Comparison of ENCODE assay signal across 11 cellular contexts in the genomic region with DNA sequence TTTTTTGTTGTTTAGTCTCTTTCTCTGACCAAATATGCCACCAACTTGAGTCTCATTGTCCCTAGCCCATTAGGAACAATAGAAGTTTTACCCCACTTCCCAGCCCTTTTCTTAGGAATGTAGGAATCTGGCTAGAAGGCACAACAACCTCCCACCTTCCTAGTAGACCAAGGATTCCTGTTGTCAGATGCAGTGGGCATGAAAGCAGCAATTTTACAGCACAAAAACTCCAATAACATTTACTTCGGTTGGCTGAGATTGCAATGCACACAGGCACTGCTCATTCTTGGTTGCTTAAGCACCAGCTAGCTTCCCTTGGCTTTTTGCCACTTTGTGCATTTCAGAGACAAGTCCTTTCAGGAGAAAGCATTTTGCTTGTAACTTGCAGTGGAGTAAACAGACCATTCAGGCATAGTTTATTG.
DNase-seq lines count a peak whose midpoint lies in the region; ATAC-seq and TF ChIP-seq lines count a peak whose summit lies in the region.
"Had no signal": no experiment of that assay in that cellular context is flagged by ENCODE, and none has a peak within 500 bp of the region (broad histone marks: within the 10 kb centered on the region; RNA-seq: fewer than 3 reads in every experiment).

No MANE protein-coding gene starts in this region.

- H3K4me1 Mint-ChIP-seq in HFFc6 (ENCODE audit: low read depth): peaks cover 83% of the 10 kb centered on the region
- no peaks in the 10 kb centered on the region for H3K4me1 Mint-ChIP-seq in stimulated activated naive B cell treated with anti-CD40 and anti-IgM and Interleukin-4, amounts not matched to agents 10 μg/mL and 1 μg/mL and 100 μg/mL, for 72 hours

- no peak overlapping the region for H3K27ac ChIP-seq in WERI-Rb-1

- H3K4me3 ChIP-seq in adipocyte (ENCODE audit: low read length): no peak overlapping the region
- no peak overlapping the region for H3K4me3 ChIP-seq in WERI-Rb-1 (ENCODE audit: low read depth, low read length)

- H3K4me1 ChIP-seq in adipocyte (ENCODE audit: control insufficient read depth, insufficient read depth, low read length): peaks cover 23% of the 10 kb centered on the region

- H3K9ac ChIP-seq in adipocyte (ENCODE audit: low read length): no peak overlapping the region

- no peaks in the 10 kb centered on the region for H3K36me3 ChIP-seq in adipocyte (ENCODE audit: control insufficient read depth, insufficient read depth, low read length, severe bottlenecking)
- no peaks in the 10 kb centered on the region for H3K36me3 ChIP-seq in WERI-Rb-1

- DNase-seq in AG08395 (ENCODE audit: low spot score): peak; percentile 73
- DNase-seq in HFFc6: peak; percentile 89
- DNase-seq in adipocyte (ENCODE audit: low read depth): peak; percentile 94
- DNase-seq in iPS DF 4.7 (ENCODE audit: extremely low read depth, low spot score): peak; percentile 75
- no peak for DNase-seq in WERI-Rb-1
- no peak for DNase-seq in superior temporal gyrus (ENCODE audit: extremely low spot score)
- no peak for DNase-seq in stimulated activated naive B cell treated with anti-CD40 and anti-IgM and Interleukin-4, amounts not matched to agents 10 μg/mL and 1 μg/mL and 100 μg/mL, for 72 hours
- DNase-seq: activated gamma-delta T cell treated with Interleukin-2 at 50 U/mL for 16 hours; stimulated activated naive CD4-positive, alpha-beta T cell; T-helper 1 cell had no signal

- H3K27me3 ChIP-seq in adipocyte (replicated peaks; ENCODE audit: control insufficient read depth, insufficient read depth, low read length) (no peaks in the 10 kb centered on the region), WERI-Rb-1 (ENCODE audit: insufficient read depth, low read depth, severe bottlenecking) (no peaks in the 10 kb centered on the region)

- no peaks in the 10 kb centered on the region for H3K9me3 Mint-ChIP-seq in HFFc6
- H3K9me3 Mint-ChIP-seq in stimulated activated naive B cell treated with anti-CD40 and anti-IgM and Interleukin-4, amounts not matched to agents 10 μg/mL and 1 μg/mL and 100 μg/mL, for 72 hours: no peaks in the 10 kb centered on the region

- ATAC-seq in GM18870 (IDR thresholded peaks at IDR 0.05; ENCODE audit: unreplicated experiment): no peak
- ATAC-seq in stimulated activated naive B cell treated with anti-CD40 and anti-IgM and Interleukin-4, amounts not matched to agents 10 μg/mL and 1 μg/mL and 100 μg/mL, for 72 hours (replicated peaks): no peak

- peak overlapping the region; percentile 82 for H3K27ac Mint-ChIP-seq in HFFc6
- no peak overlapping the region for H3K27ac Mint-ChIP-seq in stimulated activated naive B cell treated with anti-CD40 and anti-IgM and Interleukin-4, amounts not matched to agents 10 μg/mL and 1 μg/mL and 100 μg/mL, for 72 hours

- H3K27me3 Mint-ChIP-seq in HFFc6 (ENCODE audit: insufficient read depth): no peaks in the 10 kb centered on the region; the same call in 1 of the 2 replicates
- H3K27me3 Mint-ChIP-seq in stimulated activated naive B cell treated with anti-CD40 and anti-IgM and Interleukin-4, amounts not matched to agents 10 μg/mL and 1 μg/mL and 100 μg/mL, for 72 hours: peaks cover 14 to 16% of the 10 kb centered on the region in 2 donors

- peak overlapping the region; percentile 55 for H3K4me3 Mint-ChIP-seq in HFFc6
- no peak overlapping the region for H3K4me3 Mint-ChIP-seq in stimulated activated naive B cell treated with anti-CD40 and anti-IgM and Interleukin-4, amounts not matched to agents 10 μg/mL and 1 μg/mL and 100 μg/mL, for 72 hours

- TF ChIP-seq CTCF in HFFc6 (IDR thresholded peaks at IDR 0.05): no peak
- TF ChIP-seq CTCF in WERI-Rb-1 (IDR thresholded peaks at IDR 0.05; ENCODE audit: low read depth, low read length): no peak

- H3K36me3 Mint-ChIP-seq in HFFc6 (ENCODE audit: low read depth): no peaks in the 10 kb centered on the region
- H3K36me3 Mint-ChIP-seq in stimulated activated naive B cell treated with anti-CD40 and anti-IgM and Interleukin-4, amounts not matched to agents 10 μg/mL and 1 μg/mL and 100 μg/mL, for 72 hours: no peaks in the 10 kb centered on the region

- H3K9me3 ChIP-seq in adipocyte (ENCODE audit: control insufficient read depth, low read length) (no peaks in the 10 kb centered on the region), WERI-Rb-1 (ENCODE audit: severe bottlenecking) (no peaks in the 10 kb centered on the region)

Comparison
In these comparisons a context has a peak if more than half of its experiments do, and no peak if none do; other contexts are left out.
1. DNase-seq: peak in AG08395 (single experiment), HFFc6 (single experiment), adipocyte (single experiment) and iPS DF 4.7 (single experiment); none in WERI-Rb-1 (single experiment), superior temporal gyrus (single experiment) and stimulated activated naive B cell treated with anti-CD40 and anti-IgM and Interleukin-4, amounts not matched to agents 10 μg/mL and 1 μg/mL and 100 μg/mL, for 72 hours (single experiment).